18 cellular contexts compared by ENCODE assay signal in genomic region chr3:120218981-120219380, GRCh38.
DNase-seq lines count a peak whose midpoint lies in the region; ATAC-seq and TF ChIP-seq lines count a peak whose summit lies in the region.
"Had no signal": no experiment of that assay in that cellular context is flagged by ENCODE, and none has a peak within 500 bp of the region (broad histone marks: within the 10 kb centered on the region; RNA-seq: fewer than 3 reads in every experiment).

No MANE protein-coding gene starts in this region.

- intact Hi-C loops in left ventricle myocardium superior (cut with micrococcal nuclease): no loop called here
- intact Hi-C loops in CD4-positive, alpha-beta T cell (cut with DNase I, micrococcal nuclease): no loop called here

- no peak for TF ChIP-seq CTCF in choroid plexus epithelial cell (conservative IDR thresholded peaks at IDR 0.05; ENCODE audit: low read depth, low read length)
- no peak for TF ChIP-seq CTCF in CD4-positive, alpha-beta T cell (IDR thresholded peaks at IDR 0.05)

- DNase-seq in NCI-H2171 treated with DMSO at 0.1 percent for 48 hours (lab: John Stamatoyannopoulos, UW) (peak; percentile 4), NCI-H2171 (lab: John Stamatoyannopoulos, UW) (no peak), HS-5 (ENCODE audit: low read depth) (peak; percentile 24), choroid plexus epithelial cell (ENCODE audit: low read depth) (peak; percentile 11), left ventricle myocardium superior (no peak)
- DNase-seq in CD4-positive, alpha-beta T cell: no peak
- DNase-seq: 8988T, AML-193, DMS153, DMS79 treated with DMSO at 0.1 percent for 48 hours, EL, GDM1, GM23248, H7, KG1 had no signal

- no peak overlapping the region for H3K27ac Mint-ChIP-seq in CD4-positive, alpha-beta T cell
- H3K27ac Mint-ChIP-seq: IgD-negative memory B cell had no signal

- H3K4me1 Mint-ChIP-seq in CD4-positive, alpha-beta T cell (ENCODE audit: low read depth): no peaks in the 10 kb centered on the region
- H3K4me1 Mint-ChIP-seq: IgD-negative memory B cell had no signal

- H3K4me3 ChIP-seq in choroid plexus epithelial cell (ENCODE audit: low read depth, low read length): no peak overlapping the region
- H3K4me3 ChIP-seq: BLaER1, GM23248 had no signal

- no peaks in the 10 kb centered on the region for H3K27me3 Mint-ChIP-seq in CD4-positive, alpha-beta T cell

- H3K4me3 Mint-ChIP-seq in CD4-positive, alpha-beta T cell: no peak overlapping the region
- H3K4me3 Mint-ChIP-seq: IgD-negative memory B cell had no signal

- CTCF ChIA-PET in CD4-positive, alpha-beta T cell (lab: Charles Lee): interaction anchor here (0.6 kb wide), 1 partner anchor 1466 kb away, joined by 3 read pairs; no protein-coding TSS in a partner anchor

- no peaks in the 10 kb centered on the region for H3K9me3 Mint-ChIP-seq in CD4-positive, alpha-beta T cell

- no peaks in the 10 kb centered on the region for H3K27me3 ChIP-seq in CD4-positive, alpha-beta T cell (ENCODE audit: control insufficient read depth, insufficient read depth, low read length)
- H3K27me3 ChIP-seq: BLaER1 had no signal

- POLR2A ChIA-PET in CD4-positive, alpha-beta T cell (lab: Charles Lee): no interaction called here

- no peaks in the 10 kb centered on the region for H3K36me3 Mint-ChIP-seq in CD4-positive, alpha-beta T cell (ENCODE audit: low read depth)
- H3K36me3 Mint-ChIP-seq: IgD-negative memory B cell had no signal

- no peak overlapping the region for H3K27ac ChIP-seq in CD4-positive, alpha-beta T cell (ENCODE audit: low read depth, low read length)
- H3K27ac ChIP-seq: BLaER1, GM23248 had no signal

- ATAC-seq in left ventricle myocardium superior (no peak), GM21723 (IDR thresholded peaks at IDR 0.05; ENCODE audit: unreplicated experiment) (no peak)
- ATAC-seq in CD4-positive, alpha-beta T cell (ENCODE audit: poor library complexity): no peak

- H3K9me3 ChIP-seq in CD4-positive, alpha-beta T cell (ENCODE audit: control insufficient read depth, low read length): no peaks in the 10 kb centered on the region
- H3K9me3 ChIP-seq: BLaER1 had no signal

Comparison
In these comparisons a context has a peak if more than half of its experiments do, and no peak if none do; other contexts are left out.
1. DNase-seq: peak in NCI-H2171 treated with DMSO at 0.1 percent for 48 hours (single experiment), HS-5 (single experiment) and choroid plexus epithelial cell (single experiment); none in NCI-H2171 (single experiment), left ventricle myocardium superior (single experiment) and CD4-positive, alpha-beta T cell (0 of 10).